In genomic region chr19:35903550-35904179, GRCh38 we compare ENCODE assay signal across 9 cellular contexts. TPM values are rescaled to one million over a fixed set of nuclear protein-coding genes. Genes with fewer than 3 reads are reported as not detected.
A peak's percentile ranks its signal among the peaks of the same experiment; 100 is the strongest.
DNase-seq lines count a peak whose midpoint lies in the region; ATAC-seq, FAIRE-seq and TF ChIP-seq lines count a peak whose summit lies in the region.
"Had no signal": no experiment of that assay in that cellular context is flagged by ENCODE, and none has a peak within 500 bp of the region (broad histone marks: within the 10 kb centered on the region; RNA-seq: fewer than 3 reads in every experiment).

No MANE protein-coding gene starts in this region.

- TF ChIP-seq RAD21 in K562 (CRISPR knock-in tag; conservative IDR thresholded peaks at IDR 0.05 in 1 of 2, IDR thresholded peaks at IDR 0.05 in 1 of 2): no peak

- TF ChIP-seq EP300 in K562 (IDR thresholded peaks at IDR 0.05; ENCODE audit: low read length): 0 out of 2 replicates have a peak, but pooled peaks have one; percentile 18

- peak overlapping the region; percentile 9; the same call in 1 of the 3 replicates for H3K27ac ChIP-seq in K562 (ENCODE audit: extremely low read depth, low read depth, low read length)
- no peak overlapping the region for H3K27ac ChIP-seq in iPS-20b (ENCODE audit: low read length)

- ATAC-seq in GM21786 (IDR thresholded peaks at IDR 0.05; ENCODE audit: unreplicated experiment) (peak; percentile 47), K562 (peak; percentile 68)

- POLR2A ChIA-PET in K562 (lab: Yijun Ruan, JAX): interaction anchor here (0.7 kb wide), 2 partner anchors 13 to 554 kb away, joined by 3 read pairs; no protein-coding TSS in a partner anchor

- H3K9me3 ChIP-seq in K562 (replicated peaks; ENCODE audit: control insufficient read depth, insufficient read depth, low read depth, low read length) (no peaks in the 10 kb centered on the region), iPS-20b (ENCODE audit: insufficient read depth, low read depth, low read length) (no peaks in the 10 kb centered on the region)

- peak overlapping the region; percentile 77 for H3K4me2 ChIP-seq in K562 (ENCODE audit: insufficient read depth, low read length)

- H3K79me2 ChIP-seq in K562 (ENCODE audit: control insufficient read depth, insufficient read depth, low read length): peaks cover 16% of the 10 kb centered on the region; the same call in 2 of the 3 replicates

- CTCF ChIA-PET in K562 (lab: Yijun Ruan, JAX; ENCODE audit: low intra/inter-chr PET ratio): interaction anchor here (1.0 kb wide), 1 partner anchor 22 kb away, joined by 5 read pairs; no protein-coding TSS in a partner anchor

- H3K27me3 ChIP-seq in K562 (ENCODE audit: control insufficient read depth in 2 of 2, insufficient read depth in 2 of 2, low read length in 2 of 2) (no peaks in the 10 kb centered on the region), iPS-20b (ENCODE audit: insufficient read depth, low read length) (peaks cover 18% of the 10 kb centered on the region)

- H2AFZ ChIP-seq in K562 (ENCODE audit: low read depth, low read length): peak overlapping the region; percentile 81

- in situ Hi-C loops in K562 (cut with MboI): no loop called here

- no TSS peak for BruUV-seq in K562 (replicated peaks; lab: Mats Ljungman, UMichigan)

- intact Hi-C loops in K562 (cut with micrococcal nuclease): no loop called here

- H3K4me3 ChIP-seq in K562: peak overlapping the region; percentile 36
- peak overlapping the region; percentile 74 for H3K4me3 ChIP-seq in iPS-20b (ENCODE audit: low read length)

- H3K9ac ChIP-seq in K562 (ENCODE audit: insufficient read depth in 1 of 2, low read depth in 2 of 2, low read length in 2 of 2) (peak overlapping the region; percentile 21 to 61; a peak in 3 of 4 replicates), iPS-20b (ENCODE audit: low read depth, low read length) (peak overlapping the region; percentile 77; the same call in 1 of the 2 replicates)

- no peaks in the 10 kb centered on the region for H3K9me1 ChIP-seq in K562 (ENCODE audit: control insufficient read depth, insufficient read depth, low read length)

- H3K4me1 ChIP-seq in K562 (replicated peaks in 1 of 2; ENCODE audit: control insufficient read depth in 2 of 2, insufficient read depth in 2 of 2, low read length in 2 of 2) (peaks cover 32 to 50% of the 10 kb centered on the region in 2 experiments), iPS-20b (ENCODE audit: insufficient read depth, low read length) (peaks cover 7% of the 10 kb centered on the region)

- no peak for TF ChIP-seq CTCF in K562 (IDR thresholded peaks at IDR 0.05 in 2 of 3, conservative IDR thresholded peaks at IDR 0.05 in 1 of 3; ENCODE audit: insufficient read depth in 2 of 3, low read depth in 1 of 3, low read length in 3 of 3)

- 1% methylated on average over 20 of the region's 24 CpGs for WGBS in K562 (ENCODE audit: insufficient coverage, low coverage, missing lambda C conversion rate)

- DNase-seq in DMS53 treated with DMSO at 0.1 percent for 48 hours (lab: John Stamatoyannopoulos, UW; ENCODE audit: unreplicated experiment) (peak; percentile 79), MV-4-11 (lab: John Stamatoyannopoulos, UW) (peak; percentile 99), UCSD-AML1 (lab: John Stamatoyannopoulos, UW; ENCODE audit: unreplicated experiment) (peak; percentile 95), K562 (ENCODE audit: extremely low read depth in 1 of 4, low spot score in 3 of 4) (peak; percentile 80 to 88 (median 86)), NCI-H1092 treated with DMSO at 0.1 percent for 48 hours (lab: John Stamatoyannopoulos, UW) (no peak)
- DNase-seq in stimulated activated CD4-positive, alpha-beta T cell treated with anti-CD3 and anti-CD28 coated beads, Interleukin-12 subunit alpha, Interleukin-12 subunit beta, amount 100 ng/mL, for 24 hours (ENCODE audit: low read depth in 2 of 2): peak; percentile 69 to 85

- peak; percentile 47; the same call in 1 of the 2 replicates for TF ChIP-seq POLR2A in K562 (conservative IDR thresholded peaks at IDR 0.05)

- H3K36me3 ChIP-seq in K562 (ENCODE audit: control insufficient read depth, insufficient read depth, low read length) (no peaks in the 10 kb centered on the region), iPS-20b (ENCODE audit: insufficient read depth, low read depth, low read length) (no peaks in the 10 kb centered on the region)

- no peaks in the 10 kb centered on the region for H4K20me1 ChIP-seq in K562 (replicated peaks; ENCODE audit: control insufficient read depth, insufficient read depth, low read length)

- FAIRE-seq in K562 (lab: Jason Lieb, UNC): peak; percentile 64

RNA-seq across cellular contexts. Expression of gene HCST, which starts 1.3 kb away (rescaled TPM):
- 1.0 TPM in 1 of 2 replicates, not detected in the other for total RNA-seq in K562 (2011; cell fraction: chromatin; rRNA removed; ENCODE audit: low replicate concordance)
- total RNA-seq in K562 (2011; cell fraction: nucleolus; rRNA removed): 1.7 and 2.2 TPM in 2 replicates
- total RNA-seq in K562 (2011; cell fraction: nucleoplasm; rRNA removed): 0.81 and 2.4 TPM in 2 replicates
- total RNA-seq in K562 (2014; rRNA removed) (not detected in 2 replicates), K562 (2014; rRNA removed; fragmentation: Illumina TruSeq; extraction: Trizol) (0.29 TPM in 1 of 2 replicates, not detected in the other), K562 (2015; rRNA removed; fragmentation: Illumina TruSeq; extraction: Trizol) (0.65 and 0.94 TPM in 2 replicates), K562 (2021) (0.47 and 1.6 TPM in 2 replicates)
- polyA plus RNA-seq in K562 (2011; rRNA removed) (1.3 and 1.9 TPM in 2 replicates), K562 (2014; fragmentation: Illumina TruSeq; extraction: Trizol) (not detected in 2 replicates), K562 (2014; fragmentation: Nextera tagmentation; extraction: Ambion mirVana) (1 to 10 TPM in 1 of 2 experiments, under 1 TPM in 1; 0.95 to 1.0 TPM), K562 (2014; rRNA removed) (1.1 and 1.9 TPM in 2 replicates)
- polyA plus RNA-seq in K562 (2011; cell fraction: cytosol; rRNA removed): 1.4 and 17.5 TPM in 2 replicates
- polyA plus RNA-seq in K562 (2011; cell fraction: nucleus; rRNA removed): 0.86 and 1.3 TPM in 2 replicates
- 1.2 and 1.6 TPM in 2 replicates for polyA plus RNA-seq in K562 (2012)
- 1.7 TPM in 1 of 2 replicates, not detected in the other for polyA minus RNA-seq in K562 (2011; rRNA and poly(A)+ RNA removed)
- 1.8 TPM in 1 of 2 replicates, not detected in the other for polyA minus RNA-seq in K562 (2011; cell fraction: cytosol; rRNA and poly(A)+ RNA removed)
- polyA minus RNA-seq in K562 (2011; cell fraction: nucleus; rRNA and poly(A)+ RNA removed): not detected in 2 replicates
- total RNA-seq: pulmonary artery endothelial cell had no signal

RNA-seq across cellular contexts. Expression of gene NFKBID, which starts 3.3 kb away (rescaled TPM):
- 15.7 and 63.9 TPM in 2 replicates for total RNA-seq in K562 (2011; cell fraction: chromatin; rRNA removed; ENCODE audit: low replicate concordance)
- 48.6 and 61.0 TPM in 2 replicates for total RNA-seq in K562 (2011; cell fraction: nucleolus; rRNA removed)
- total RNA-seq in K562 (2011; cell fraction: nucleoplasm; rRNA removed): 27.9 and 29.7 TPM in 2 replicates
- total RNA-seq in K562 (2014; rRNA removed) (8.9 and 12.9 TPM in 2 replicates), K562 (2014; rRNA removed; fragmentation: Illumina TruSeq; extraction: Trizol) (1.7 and 2.9 TPM in 2 replicates), K562 (2015; rRNA removed; fragmentation: Illumina TruSeq; extraction: Trizol) (6.6 and 7.1 TPM in 2 replicates), K562 (2021) (9.3 and 10.0 TPM in 2 replicates)
- polyA plus RNA-seq in K562 (2011; rRNA removed) (3.3 and 6.8 TPM in 2 replicates), K562 (2014; fragmentation: Illumina TruSeq; extraction: Trizol) (3.6 and 4.1 TPM in 2 replicates), K562 (2014; fragmentation: Nextera tagmentation; extraction: Ambion mirVana) (under 1 TPM; 0.65 to 0.92 TPM), K562 (2014; rRNA removed) (6.3 and 8.9 TPM in 2 replicates)
- polyA plus RNA-seq in K562 (2011; cell fraction: cytosol; rRNA removed): 5.3 and 6.4 TPM in 2 replicates
- polyA plus RNA-seq in K562 (2011; cell fraction: nucleus; rRNA removed): 43.9 and 60.1 TPM in 2 replicates
- polyA plus RNA-seq in K562 (2012): 2.7 and 5.6 TPM in 2 replicates
- polyA minus RNA-seq in K562 (2011; rRNA and poly(A)+ RNA removed): 3.2 and 6.3 TPM in 2 replicates
- polyA minus RNA-seq in K562 (2011; cell fraction: cytosol; rRNA and poly(A)+ RNA removed): 10.9 and 12.1 TPM in 2 replicates
- 20.7 and 27.1 TPM in 2 replicates for polyA minus RNA-seq in K562 (2011; cell fraction: nucleus; rRNA and poly(A)+ RNA removed)

RNA-seq across cellular contexts. Expression of gene TYROBP, which starts 4.4 kb away (rescaled TPM):
- not detected in 2 replicates for total RNA-seq in K562 (2011; cell fraction: chromatin; rRNA removed; ENCODE audit: low replicate concordance)
- total RNA-seq in K562 (2011; cell fraction: nucleolus; rRNA removed): 0.83 TPM in 1 of 2 replicates, not detected in the other
- total RNA-seq in K562 (2011; cell fraction: nucleoplasm; rRNA removed): 1.2 TPM in 1 of 2 replicates, not detected in the other
- total RNA-seq in K562 (2014; rRNA removed) (0.86 and 2.0 TPM in 2 replicates), K562 (2014; rRNA removed; fragmentation: Illumina TruSeq; extraction: Trizol) (1.1 and 1.2 TPM in 2 replicates), K562 (2015; rRNA removed; fragmentation: Illumina TruSeq; extraction: Trizol) (8.2 and 9.8 TPM in 2 replicates), K562 (2021) (2.7 and 2.9 TPM in 2 replicates)
- polyA plus RNA-seq in K562 (2011; rRNA removed) (2.9 and 11.1 TPM in 2 replicates), K562 (2014; fragmentation: Illumina TruSeq; extraction: Trizol) (2.2 and 2.4 TPM in 2 replicates), K562 (2014; fragmentation: Nextera tagmentation; extraction: Ambion mirVana) (1 to 10 TPM in 1 of 2 experiments, under 1 TPM in 1; 0.72 to 1.6 TPM), K562 (2014; rRNA removed) (3.4 and 8.1 TPM in 2 replicates)
- 9.4 and 12.1 TPM in 2 replicates for polyA plus RNA-seq in K562 (2011; cell fraction: cytosol; rRNA removed)
- polyA plus RNA-seq in K562 (2011; cell fraction: nucleus; rRNA removed): 1.6 and 7.6 TPM in 2 replicates
- 14.6 and 22.6 TPM in 2 replicates for polyA plus RNA-seq in K562 (2012)
- 0.87 and 2.1 TPM in 2 replicates for polyA minus RNA-seq in K562 (2011; rRNA and poly(A)+ RNA removed)
- 6.5 TPM in 1 of 2 replicates, not detected in the other for polyA minus RNA-seq in K562 (2011; cell fraction: cytosol; rRNA and poly(A)+ RNA removed)
- 1.6 TPM in 1 of 2 replicates, not detected in the other for polyA minus RNA-seq in K562 (2011; cell fraction: nucleus; rRNA and poly(A)+ RNA removed)
- total RNA-seq: pulmonary artery endothelial cell had no signal

RNA-seq across cellular contexts. Expression of gene LRFN3, which starts 32.5 kb away (rescaled TPM):
- total RNA-seq in K562 (2011; cell fraction: chromatin; rRNA removed; ENCODE audit: low replicate concordance): 0.32 TPM in 1 of 2 replicates, not detected in the other
- total RNA-seq in K562 (2011; cell fraction: nucleolus; rRNA removed): 0.26 and 0.50 TPM in 2 replicates
- 0.15 and 0.23 TPM in 2 replicates for total RNA-seq in K562 (2011; cell fraction: nucleoplasm; rRNA removed)
- total RNA-seq in K562 (2014; rRNA removed) (0.08 TPM in 1 of 2 replicates, not detected in the other), K562 (2014; rRNA removed; fragmentation: Illumina TruSeq; extraction: Trizol) (not detected in 2 replicates), K562 (2015; rRNA removed; fragmentation: Illumina TruSeq; extraction: Trizol) (not detected in 2 replicates), K562 (2021) (0.11 and 0.31 TPM in 2 replicates)
- polyA plus RNA-seq in K562 (2011; rRNA removed) (0.16 TPM in 1 of 2 replicates, not detected in the other), K562 (2014; fragmentation: Illumina TruSeq; extraction: Trizol) (0.03 and 0.19 TPM in 2 replicates), K562 (2014; fragmentation: Nextera tagmentation; extraction: Ambion mirVana) (not detected), K562 (2014; rRNA removed) (0.12 and 0.35 TPM in 2 replicates)
- 0.09 and 0.18 TPM in 2 replicates for polyA plus RNA-seq in K562 (2011; cell fraction: cytosol; rRNA removed)
- 0.17 and 0.20 TPM in 2 replicates for polyA plus RNA-seq in K562 (2011; cell fraction: nucleus; rRNA removed)
- 0.07 and 0.09 TPM in 2 replicates for polyA plus RNA-seq in K562 (2012)
- polyA minus RNA-seq in K562 (2011; rRNA and poly(A)+ RNA removed): 0.04 and 0.06 TPM in 2 replicates
- polyA minus RNA-seq in K562 (2011; cell fraction: cytosol; rRNA and poly(A)+ RNA removed): not detected in 2 replicates
- polyA minus RNA-seq in K562 (2011; cell fraction: nucleus; rRNA and poly(A)+ RNA removed): 0.22 and 0.54 TPM in 2 replicates

RNA-seq across cellular contexts. Expression of gene APLP1, which starts 35.3 kb away (rescaled TPM):
- 3.3 and 19.3 TPM in 2 replicates for total RNA-seq in K562 (2011; cell fraction: chromatin; rRNA removed; ENCODE audit: low replicate concordance)
- total RNA-seq in K562 (2011; cell fraction: nucleolus; rRNA removed): 8.6 and 11.2 TPM in 2 replicates
- 7.1 and 7.3 TPM in 2 replicates for total RNA-seq in K562 (2011; cell fraction: nucleoplasm; rRNA removed)
- total RNA-seq in K562 (2014; rRNA removed): 5.8 and 9.0 TPM in 2 replicates
- 2.3 and 3.0 TPM in 2 replicates for total RNA-seq in K562 (2014; rRNA removed; fragmentation: Illumina TruSeq; extraction: Trizol)
- total RNA-seq in K562 (2015; rRNA removed; fragmentation: Illumina TruSeq; extraction: Trizol): 1.4 and 3.3 TPM in 2 replicates
- total RNA-seq in K562 (2021): 6.9 and 9.9 TPM in 2 replicates
- polyA plus RNA-seq in K562 (2011; rRNA removed): 4.7 and 8.9 TPM in 2 replicates
- 6.1 and 8.3 TPM in 2 replicates for polyA plus RNA-seq in K562 (2011; cell fraction: cytosol; rRNA removed)
- 16.1 and 16.8 TPM in 2 replicates for polyA plus RNA-seq in K562 (2011; cell fraction: nucleus; rRNA removed)
- 8.7 and 13.6 TPM in 2 replicates for polyA plus RNA-seq in K562 (2012)
- polyA plus RNA-seq in K562 (2014; fragmentation: Illumina TruSeq; extraction: Trizol): 6.6 and 7.8 TPM in 2 replicates
- polyA plus RNA-seq in K562 (2014; fragmentation: Nextera tagmentation; extraction: Ambion mirVana): under 1 TPM; 0.69 to 0.87 TPM
- polyA plus RNA-seq in K562 (2014; rRNA removed): 6.0 and 8.2 TPM in 2 replicates
- 1.1 and 1.4 TPM in 2 replicates for polyA minus RNA-seq in K562 (2011; rRNA and poly(A)+ RNA removed)
- 2.1 and 4.9 TPM in 2 replicates for polyA minus RNA-seq in K562 (2011; cell fraction: cytosol; rRNA and poly(A)+ RNA removed)
- polyA minus RNA-seq in K562 (2011; cell fraction: nucleus; rRNA and poly(A)+ RNA removed): 4.7 and 6.4 TPM in 2 replicates
